Comparison of ENCODE assay signal across 9 cellular contexts in genomic region chr3:158105124-158105709, GRCh38. TPM values are rescaled to one million over a fixed set of nuclear protein-coding genes. Genes with fewer than 3 reads are reported as not detected.
DNase-seq lines count a peak whose midpoint lies in the region; ATAC-seq and TF ChIP-seq lines count a peak whose summit lies in the region.
"Had no signal": no experiment of that assay in that cellular context is flagged by ENCODE, and none has a peak within 500 bp of the region (broad histone marks: within the 10 kb centered on the region; RNA-seq: fewer than 3 reads in every experiment).

No MANE protein-coding gene starts in this region.

- H3K27me3 Mint-ChIP-seq in GM23338 (ENCODE audit: insufficient read depth, low read depth, poor library complexity), result peaks cover 93% of the 10 kb centered on the region
- peaks cover 76% of the 10 kb centered on the region for H3K27me3 Mint-ChIP-seq in activated CD4-positive, alpha-beta memory T cell treated with anti-CD3 and anti-CD28 coated beads for 36 hours

- H3K9me3 Mint-ChIP-seq in GM23338, result no peaks in the 10 kb centered on the region; the same call in 1 of the 3 replicates
- no peaks in the 10 kb centered on the region for H3K9me3 Mint-ChIP-seq in activated CD4-positive, alpha-beta memory T cell treated with anti-CD3 and anti-CD28 coated beads for 36 hours

- POLR2A ChIA-PET in activated CD4-positive, alpha-beta memory T cell treated with anti-CD3 and anti-CD28 coated beads for 36 hours (lab: Charles Lee), result interaction anchor here (0.6 kb wide), 1 partner anchor 618 kb away, joined by 4 read pairs; no protein-coding TSS in a partner anchor

- TF ChIP-seq CTCF in GM23338 (conservative IDR thresholded peaks at IDR 0.05; ENCODE audit: low read depth in 2 of 2) (no peak), right atrium auricular region (IDR thresholded peaks at IDR 0.05) (no peak), suprapubic skin (IDR thresholded peaks at IDR 0.05) (no peak)

- intact Hi-C loops in activated CD4-positive, alpha-beta memory T cell treated with anti-CD3 and anti-CD28 coated beads for 36 hours (cut with micrococcal nuclease), result loop anchor here (5.0 to 10.0 kb wide), 3 partner anchors 430 to 537 kb away; partner anchors contain the start of gene GFM1

- peak overlapping the region; percentile 76 for H3K4me3 Mint-ChIP-seq in GM23338
- H3K4me3 Mint-ChIP-seq in activated CD4-positive, alpha-beta memory T cell treated with anti-CD3 and anti-CD28 coated beads for 36 hours, result peak overlapping the region; percentile 66

- H2AFZ ChIP-seq in GM23338, result peak overlapping the region; percentile 94; the same call in 1 of the 2 replicates

- H3K9me2 ChIP-seq in GM23338 (ENCODE audit: insufficient read depth), result no peaks in the 10 kb centered on the region

- H3K4me2 ChIP-seq in GM23338, result peak overlapping the region; percentile 99

- no peaks in the 10 kb centered on the region for H3K79me2 ChIP-seq in GM23338 (replicated peaks; ENCODE audit: insufficient read depth)

- in situ Hi-C loops in ACHN (cut with HindIII; ENCODE audit: low pct_ligation_motif_present, low pct_unique_long_range_greater_than_20kb, low sequenced_read_pairs), result no loop called here

- TF ChIP-seq POLR2A in suprapubic skin (IDR thresholded peaks at IDR 0.05), result no peak

- peaks cover 11% of the 10 kb centered on the region for H3F3A ChIP-seq in GM23338 (replicated peaks; ENCODE audit: low read depth)

- DNase-seq in ACHN (peak; percentile 46), GM23338 (ENCODE audit: low spot score) (peak; percentile 57), right atrium auricular region (ENCODE audit: low spot score) (no peak), suprapubic skin (ENCODE audit: low spot score in 2 of 2) (peak in 1 of 2 donors; percentile 64), MV-4-11 (lab: John Stamatoyannopoulos, UW) (no peak), substantia nigra (lab: John Stamatoyannopoulos, UW) (no peak)
- DNase-seq in activated CD4-positive, alpha-beta memory T cell treated with anti-CD3 and anti-CD28 coated beads for 36 hours, result peak; percentile 10
- no peak for DNase-seq in activated effector memory CD4-positive, alpha-beta T cell treated with Interleukin-2 at 50 U/mL for 16 hours

- CTCF ChIA-PET in activated CD4-positive, alpha-beta memory T cell treated with anti-CD3 and anti-CD28 coated beads for 36 hours (lab: Charles Lee), result no interaction called here

- H3K36me3 ChIP-seq in GM23338 (ENCODE audit: insufficient read depth) (no peaks in the 10 kb centered on the region), right atrium auricular region (no peaks in the 10 kb centered on the region), suprapubic skin (no peaks in the 10 kb centered on the region)

- H3K4me1 ChIP-seq in GM23338 (ENCODE audit: insufficient read depth), result peaks cover 56% of the 10 kb centered on the region
- H3K4me1 ChIP-seq in right atrium auricular region, result peaks cover 0 to 48% of the 10 kb centered on the region in 2 donors
- peaks cover 53% of the 10 kb centered on the region for H3K4me1 ChIP-seq in suprapubic skin

- no peak overlapping the region for H3K27ac Mint-ChIP-seq in GM23338
- H3K27ac Mint-ChIP-seq in activated CD4-positive, alpha-beta memory T cell treated with anti-CD3 and anti-CD28 coated beads for 36 hours, result no peak overlapping the region

- no peaks in the 10 kb centered on the region for H4K20me1 ChIP-seq in GM23338 (replicated peaks; ENCODE audit: insufficient read depth)

- ATAC-seq in GM23338, result peak; percentile 6

- no peak overlapping the region for H3K27ac ChIP-seq in GM23338 (ENCODE audit: low read depth)
- peak overlapping the region; percentile 44 to 74 for H3K27ac ChIP-seq in right atrium auricular region
- peak overlapping the region; percentile 63 for H3K27ac ChIP-seq in suprapubic skin
- H3K27ac ChIP-seq in substantia nigra (ENCODE audit: low read depth, low read length, poor library complexity, severe bottlenecking), result no peak overlapping the region

- H3K4me3 ChIP-seq in GM23338, result peak overlapping the region; percentile 81
- H3K4me3 ChIP-seq in right atrium auricular region, result peak overlapping the region; percentile 34 to 53
- H3K4me3 ChIP-seq in suprapubic skin, result peak overlapping the region; percentile 55

- no peak for TF ChIP-seq EP300 in suprapubic skin (IDR thresholded peaks at IDR 0.05)

- peaks cover 38% of the 10 kb centered on the region for H3K4me1 Mint-ChIP-seq in GM23338
- H3K4me1 Mint-ChIP-seq in activated CD4-positive, alpha-beta memory T cell treated with anti-CD3 and anti-CD28 coated beads for 36 hours (ENCODE audit: low read depth), result peaks cover 47% of the 10 kb centered on the region

- WGBS in suprapubic skin, result 3% methylated on average over 28 of the region's 39 CpGs

- no peaks in the 10 kb centered on the region for H3K36me3 Mint-ChIP-seq in GM23338 (ENCODE audit: low read depth)
- H3K36me3 Mint-ChIP-seq in activated CD4-positive, alpha-beta memory T cell treated with anti-CD3 and anti-CD28 coated beads for 36 hours, result peaks cover 11% of the 10 kb centered on the region

- H3K9me3 ChIP-seq in right atrium auricular region (no peaks in the 10 kb centered on the region), suprapubic skin (no peaks in the 10 kb centered on the region)

- H3K27me3 ChIP-seq in GM23338 (ENCODE audit: insufficient read depth) (peaks cover 93% of the 10 kb centered on the region), right atrium auricular region (peaks cover 50 to 65% of the 10 kb centered on the region in 2 donors), suprapubic skin (peaks cover 92% of the 10 kb centered on the region)

TF ChIP-seq in GM23338, 12 proteins besides CTCF, POLR2A, EP300 and RAD21:
- TF ChIP-seq NANOG (IDR thresholded peaks at IDR 0.05; ENCODE audit: borderline replicate concordance), result no peak
- TF ChIP-seq STAT1 (IDR thresholded peaks at IDR 0.05; ENCODE audit: unreplicated experiment), result no peak
- TF ChIP-seq ZNF114 (CRISPR knock-in tag; IDR thresholded peaks at IDR 0.05), result no peak
- no peak for TF ChIP-seq ETS1 (IDR thresholded peaks at IDR 0.05)
- no peak for TF ChIP-seq POLR2AphosphoS5 (IDR thresholded peaks at IDR 0.05; ENCODE audit: low read depth)
- peak; percentile 76 for TF ChIP-seq EZH2 (IDR thresholded peaks at IDR 0.05; ENCODE audit: low read depth, unreplicated experiment)
- TF ChIP-seq REST (IDR thresholded peaks at IDR 0.05; ENCODE audit: unreplicated experiment), result no peak
- no peak for TF ChIP-seq JUNB (IDR thresholded peaks at IDR 0.05; ENCODE audit: unreplicated experiment)
- peak; percentile 68 for TF ChIP-seq EZH2phosphoT487 (IDR thresholded peaks at IDR 0.05; ENCODE audit: unreplicated experiment)

RNA-seq across cellular contexts. Expression of gene SHOX2, which starts 1.0 kb away (rescaled TPM):
- 0.10 TPM in 1 of 2 replicates, not detected in the other for total RNA-seq in GM23338 (2014; rRNA removed; shearing (Covaris generic))
- 0.10 and 0.19 TPM in 2 replicates for polyA plus RNA-seq in GM23338 (2016; fragmentation: Nextera tagmentation; extraction: Ambion mirVana)
- not detected for total RNA-seq in activated CD4-positive, alpha-beta memory T cell treated with anti-CD3 and anti-CD28 coated beads for 36 hours
- 1 to 10 TPM; 2.1 to 2.4 TPM for total RNA-seq in right atrium auricular region
- total RNA-seq in suprapubic skin, result 1 to 10 TPM in 1 of 4 donors, under 1 TPM in 3; 0.52 to 2.6 (median 0.62) TPM
- total RNA-seq: liver had no signal
- polyA plus RNA-seq: liver had no signal

RNA-seq across cellular contexts. Expression of gene RSRC1, which starts 4.7 kb away (rescaled TPM):
- 22.8 and 32.5 TPM in 2 replicates for total RNA-seq in GM23338 (2014; rRNA removed; shearing (Covaris generic))
- polyA plus RNA-seq in GM23338 (2016; fragmentation: Nextera tagmentation; extraction: Ambion mirVana), result 59.1 and 76.8 TPM in 2 replicates
- total RNA-seq in activated CD4-positive, alpha-beta memory T cell treated with anti-CD3 and anti-CD28 coated beads for 36 hours, result 10 to 100 TPM; 39.4 to 43.8 TPM
- 10 to 100 TPM; 24.8 to 42.5 TPM for total RNA-seq in right atrium auricular region
- 10 to 100 TPM; 20.4 to 33.2 (median 30.4) TPM for total RNA-seq in suprapubic skin

Comparison
In these comparisons a context has a peak if more than half of its experiments do, and no peak if none do; other contexts are left out.
1. DNase-seq: peak in ACHN (single experiment), GM23338 (single experiment) and activated CD4-positive, alpha-beta memory T cell treated with anti-CD3 and anti-CD28 coated beads for 36 hours (single experiment); none in right atrium auricular region (single experiment), MV-4-11 (single experiment), activated effector memory CD4-positive, alpha-beta T cell treated with Interleukin-2 at 50 U/mL for 16 hours (single experiment) and substantia nigra (0 of 49).
2. H3K27ac ChIP-seq: peak in right atrium auricular region (2 of 2) and suprapubic skin (single experiment); none in GM23338 (single experiment) and substantia nigra (single experiment).
3. Peak in every context shown above with its lines, with median percentiles within 50 percentile points of each other: H3K4me3 ChIP-seq.